Comparison of ENCODE assay signal across 28 cellular contexts in genomic region chr5:83586874-83587776, GRCh38.
DNase-seq lines count a peak whose midpoint lies in the region; ATAC-seq, FAIRE-seq and TF ChIP-seq lines count a peak whose summit lies in the region.
"Had no signal": no experiment of that assay in that cellular context is flagged by ENCODE, and none has a peak within 500 bp of the region (broad histone marks: within the 10 kb centered on the region; RNA-seq: fewer than 3 reads in every experiment).

No MANE protein-coding gene starts in this region.

- H3K9me1 ChIP-seq in IMR-90 (ENCODE audit: insufficient read depth, low read length) = peaks cover 4% of the 10 kb centered on the region
- no peaks in the 10 kb centered on the region for H3K9me1 ChIP-seq in endothelial cell of umbilical vein (replicated peaks; ENCODE audit: control insufficient read depth, extremely low read depth, insufficient read depth, low read length)

- peaks cover 8% of the 10 kb centered on the region for H3K4me1 ChIP-seq in IMR-90 (ENCODE audit: control insufficient read depth, insufficient read depth, low read length)
- H3K4me1 ChIP-seq in endothelial cell of umbilical vein (ENCODE audit: control insufficient read depth, extremely low read depth, insufficient read depth, low read length) = peaks cover 26% of the 10 kb centered on the region
- H3K4me1 ChIP-seq: transverse colon had no signal

- no peaks in the 10 kb centered on the region for H3K36me3 Mint-ChIP-seq in activated naive CD8-positive, alpha-beta T cell treated with anti-CD3 and anti-CD28 coated beads for 36 hours
- H3K36me3 Mint-ChIP-seq: activated naive CD8-positive, alpha-beta T cell treated with anti-CD3 and anti-CD28 coated beads, Interleukin-2, amount 10 ng/mL, durations not matched to agents 7 days and 5 days; naive B cell had no signal

- H3K4me1 Mint-ChIP-seq in activated naive CD8-positive, alpha-beta T cell treated with anti-CD3 and anti-CD28 coated beads for 36 hours = no peaks in the 10 kb centered on the region
- H3K4me1 Mint-ChIP-seq: activated CD4-positive, alpha-beta T cell treated with anti-CD3 and anti-CD28 coated beads for 36 hours; activated naive CD8-positive, alpha-beta T cell treated with anti-CD3 and anti-CD28 coated beads, Interleukin-2, amount 10 ng/mL, durations not matched to agents 7 days and 5 days; central memory CD8-positive, alpha-beta T cell; naive B cell had no signal

- intact Hi-C loops in IMR-90 (cut with micrococcal nuclease) = no loop called here
- intact Hi-C loops in endothelial cell of umbilical vein (cut with micrococcal nuclease) = no loop called here
- intact Hi-C loops in posterior vena cava (cut with DNase I) = no loop called here

- H4K20me1 ChIP-seq in IMR-90 (ENCODE audit: insufficient read depth, low read length) = no peaks in the 10 kb centered on the region
- H4K20me1 ChIP-seq in endothelial cell of umbilical vein (replicated peaks; ENCODE audit: control insufficient read depth, extremely low read depth, insufficient read depth, low read length) = no peaks in the 10 kb centered on the region

- no peak for FAIRE-seq in endothelial cell of umbilical vein (lab: Jason Lieb, UNC)
- FAIRE-seq: A549 had no signal

- H3K79me1 ChIP-seq in IMR-90 (ENCODE audit: low read depth in 1 of 2, low read length in 2 of 2) = no peaks in the 10 kb centered on the region

- peak; percentile 89 for ATAC-seq in IMR-90 (ENCODE audit: low read depth)
- ATAC-seq: A549; activated CD4-positive, alpha-beta T cell treated with anti-CD3 and anti-CD28 coated beads for 36 hours; HCT116 had no signal

- TF ChIP-seq CTCF in AG04449 (IDR thresholded peaks at IDR 0.05; ENCODE audit: insufficient read depth, low read length, missing control alignments) (no peak), IMR-90 (conservative IDR thresholded peaks at IDR 0.05; ENCODE audit: low read depth, low read length) (no peak), endothelial cell of umbilical vein (IDR thresholded peaks at IDR 0.05; ENCODE audit: extremely low read depth in 1 of 2, insufficient read depth in 1 of 2, low read depth in 1 of 2, low read length in 2 of 2) (no peak)

- H2AK9ac ChIP-seq in IMR-90 (replicated peaks; ENCODE audit: low read depth, low read length, poor library complexity) = no peak overlapping the region

- H3K4ac ChIP-seq in IMR-90 (ENCODE audit: low read depth, low read length) = peak overlapping the region; percentile 65

- CTCF ChIA-PET in AG04449 (lab: Yijun Ruan, JAX) = no interaction called here
- CTCF ChIA-PET in IMR-90 (lab: Yijun Ruan, JAX) = no interaction called here
- CTCF ChIA-PET in endothelial cell of umbilical vein (lab: Charles Lee) = interaction anchor here (1.2 to 1.4 kb wide), 5 partner anchors 21 to 1233 kb away, joined by 3 to 5 read pairs (median 4); no protein-coding TSS in a partner anchor

- no peak for TF ChIP-seq RAD21 in IMR-90 (IDR thresholded peaks at IDR 0.05; ENCODE audit: low read length)

- H4K91ac ChIP-seq in IMR-90 (ENCODE audit: insufficient read depth, low read depth, low read length) = peak overlapping the region; percentile 41

- H2BK20ac ChIP-seq in IMR-90 (ENCODE audit: low read depth, low read length) = peak overlapping the region; percentile 80

- H3K9me3 Mint-ChIP-seq in activated naive CD8-positive, alpha-beta T cell treated with anti-CD3 and anti-CD28 coated beads for 36 hours = no peaks in the 10 kb centered on the region
- H3K9me3 Mint-ChIP-seq: activated naive CD8-positive, alpha-beta T cell treated with anti-CD3 and anti-CD28 coated beads, Interleukin-2, amount 10 ng/mL, durations not matched to agents 7 days and 5 days; central memory CD8-positive, alpha-beta T cell had no signal

- H3K9me3 ChIP-seq in IMR-90 (ENCODE audit: control insufficient read depth, insufficient read depth, low read length) (no peaks in the 10 kb centered on the region), endothelial cell of umbilical vein (replicated peaks; ENCODE audit: control insufficient read depth, insufficient read depth, low read length) (no peaks in the 10 kb centered on the region)
- H3K9me3 ChIP-seq: A549, transverse colon had no signal

- H3K9ac ChIP-seq in IMR-90 (ENCODE audit: low read depth, low read length) (no peak overlapping the region), endothelial cell of umbilical vein (replicated peaks; ENCODE audit: extremely low read depth, insufficient read depth, low read length) (no peak overlapping the region)

- peak overlapping the region in 1 of 2 experiments; percentile 20; a peak in 1 of 4 replicates for H4K8ac ChIP-seq in IMR-90 (ENCODE audit: low read depth in 2 of 2, low read length in 2 of 2)

- BruUV-seq in IMR-90 (replicated peaks; lab: Mats Ljungman, UMichigan) = no TSS peak
- no TSS peak for BruUV-seq in endothelial cell of umbilical vein (replicated peaks; lab: Mats Ljungman, UMichigan)

- H2BK15ac ChIP-seq in IMR-90 (ENCODE audit: low read depth, low read length) = peak overlapping the region; percentile 38; the same call in 1 of the 3 replicates

- H3K36me3 ChIP-seq in IMR-90 (ENCODE audit: control insufficient read depth, insufficient read depth, low read length) (no peaks in the 10 kb centered on the region), endothelial cell of umbilical vein (ENCODE audit: control insufficient read depth in 2 of 2, extremely low read depth in 1 of 2, insufficient read depth in 2 of 2, low read length in 2 of 2) (no peaks in the 10 kb centered on the region)
- H3K36me3 ChIP-seq: transverse colon had no signal

- DNase-seq in AG04449 (ENCODE audit: low read depth, low spot score) = peak; percentile 26
- peak; percentile 68 for DNase-seq in IMR-90
- peak; percentile 93 for DNase-seq in endothelial cell of umbilical vein (ENCODE audit: low read depth, low spot score)
- peak; percentile 80 for DNase-seq in foreskin melanocyte
- DNase-seq in NCI-H1417 treated with DMSO at 0.1 percent for 48 hours (lab: John Stamatoyannopoulos, UW) = no peak
- DNase-seq in nucleus accumbens (lab: John Stamatoyannopoulos, UW) = no peak
- no peak for DNase-seq in activated naive CD8-positive, alpha-beta T cell treated with anti-CD3 and anti-CD28 coated beads for 36 hours
- no peak for DNase-seq in posterior vena cava (ENCODE audit: low spot score)
- DNase-seq: activated CD4-positive, alpha-beta T cell treated with anti-CD3 and anti-CD28 coated beads for 36 hours; activated effector memory CD4-positive, alpha-beta T cell treated with anti-CD3 and anti-CD28 coated beads, Interleukin-2, amount 50 U/mL, for 16 hours; activated naive CD8-positive, alpha-beta T cell treated with anti-CD3 and anti-CD28 coated beads, Interleukin-2, amount 10 ng/mL, durations not matched to agents 7 days and 5 days; activated T-cell treated with anti-CD3 and anti-CD28 coated beads, Interleukin-2, amount 50 U/mL, for 1 hour; C1 segment of cervical spinal cord; COR-L47; DMS79; dorsolateral prefrontal cortex; hippocampal formation; KG1; naive B cell; NCI-H1436; NCI-H2081 treated with DMSO at 0.1 percent for 48 hours; NCI-H446; retina; transverse colon had no signal

- peak overlapping the region; percentile 27; the same call in 1 of the 2 replicates for H2AK5ac ChIP-seq in IMR-90 (ENCODE audit: low read depth, low read length)

- no peak overlapping the region for H3K4me3 Mint-ChIP-seq in activated naive CD8-positive, alpha-beta T cell treated with anti-CD3 and anti-CD28 coated beads for 36 hours
- H3K4me3 Mint-ChIP-seq: activated CD4-positive, alpha-beta T cell treated with anti-CD3 and anti-CD28 coated beads for 36 hours; activated naive CD8-positive, alpha-beta T cell treated with anti-CD3 and anti-CD28 coated beads, Interleukin-2, amount 10 ng/mL, durations not matched to agents 7 days and 5 days; central memory CD8-positive, alpha-beta T cell; naive B cell had no signal

- peaks cover 10% of the 10 kb centered on the region for H3K27me3 Mint-ChIP-seq in activated naive CD8-positive, alpha-beta T cell treated with anti-CD3 and anti-CD28 coated beads for 36 hours
- H3K27me3 Mint-ChIP-seq: central memory CD8-positive, alpha-beta T cell had no signal

- POLR2A ChIA-PET in AG04449 (lab: Yijun Ruan, JAX) = no interaction called here
- POLR2A ChIA-PET in IMR-90 (lab: Charles Lee; ENCODE audit: unreplicated experiment) = no interaction called here
- POLR2A ChIA-PET in endothelial cell of umbilical vein (lab: Charles Lee) = no interaction called here

- peak overlapping the region; percentile 90 for H4K5ac ChIP-seq in IMR-90 (ENCODE audit: low read depth, low read length)

- H3K4me2 ChIP-seq in IMR-90 (ENCODE audit: low read depth, low read length) (peak overlapping the region; percentile 31), endothelial cell of umbilical vein (ENCODE audit: insufficient read depth, low read length) (peak overlapping the region; percentile 31)
- H3K4me2 ChIP-seq: A549 had no signal

- no peaks in the 10 kb centered on the region for H3K79me2 ChIP-seq in endothelial cell of umbilical vein (ENCODE audit: control insufficient read depth, insufficient read depth, low read length)

- H3K4me3 ChIP-seq in AG04449 (ENCODE audit: low read depth, low read length) (no peak overlapping the region), IMR-90 (ENCODE audit: insufficient read depth, low read depth, low read length) (no peak overlapping the region), endothelial cell of umbilical vein (replicated peaks in 1 of 3; ENCODE audit: insufficient read depth in 1 of 3, low read depth in 1 of 3, low read length in 3 of 3) (no peak overlapping the region)
- H3K4me3 ChIP-seq: A549, dorsolateral prefrontal cortex, SK-N-MC, transverse colon had no signal

- no CpG with 5 or more reads among the region's 3 CpGs for WGBS in IMR-90 (ENCODE audit: extremely low coverage in 2 of 2, insufficient read length in 1 of 2), 2 experiments

- peak overlapping the region; percentile 63 for H3K23ac ChIP-seq in IMR-90 (ENCODE audit: low read depth, low read length)

- H2AFZ ChIP-seq in IMR-90 (replicated peaks; ENCODE audit: low read length, poor library complexity) (no peak overlapping the region), endothelial cell of umbilical vein (ENCODE audit: low read depth, low read length) (peak overlapping the region; percentile 41)

- TF ChIP-seq POLR2A in IMR-90 (IDR thresholded peaks at IDR 0.05; ENCODE audit: low read depth, low read length) (no peak), endothelial cell of umbilical vein (IDR thresholded peaks at IDR 0.05; ENCODE audit: low read depth, low read length) (no peak)

- peak overlapping the region; percentile 95 for H3K18ac ChIP-seq in IMR-90 (ENCODE audit: low read depth, low read length)

- H2BK5ac ChIP-seq in IMR-90 (ENCODE audit: low read depth, low read length, poor library complexity, severe bottlenecking) = peak overlapping the region; percentile 47

- in situ Hi-C loops in IMR-90 (cut with MboI; ENCODE audit: low sequenced_read_pairs) = no loop called here

- peak overlapping the region; percentile 71 for H2BK120ac ChIP-seq in IMR-90 (ENCODE audit: low read depth, low read length)

- no peak overlapping the region for H3K27ac Mint-ChIP-seq in activated naive CD8-positive, alpha-beta T cell treated with anti-CD3 and anti-CD28 coated beads for 36 hours
- H3K27ac Mint-ChIP-seq: activated CD4-positive, alpha-beta T cell treated with anti-CD3 and anti-CD28 coated beads for 36 hours; activated naive CD8-positive, alpha-beta T cell treated with anti-CD3 and anti-CD28 coated beads, Interleukin-2, amount 10 ng/mL, durations not matched to agents 7 days and 5 days had no signal

- H3K56ac ChIP-seq in IMR-90 (ENCODE audit: extremely low read depth, insufficient read depth, low read length) = peak overlapping the region; percentile 51; the same call in 1 of the 2 replicates

- no peaks in the 10 kb centered on the region for H3K27me3 ChIP-seq in IMR-90 (ENCODE audit: control insufficient read depth, insufficient read depth, low read length)
- H3K27me3 ChIP-seq in endothelial cell of umbilical vein (ENCODE audit: control insufficient read depth in 2 of 2, insufficient read depth in 2 of 2, low read length in 2 of 2) = no peaks in the 10 kb centered on the region
- H3K27me3 ChIP-seq: dorsolateral prefrontal cortex, transverse colon had no signal

- H3K27ac ChIP-seq in IMR-90 (ENCODE audit: insufficient read depth, low read length) = peak overlapping the region; percentile 78; the same call in 1 of the 2 replicates
- H3K27ac ChIP-seq in endothelial cell of umbilical vein (ENCODE audit: insufficient read depth, low read depth, low read length) = no peak overlapping the region
- H3K27ac ChIP-seq: A549, dorsolateral prefrontal cortex, SK-N-MC, transverse colon had no signal

- dilution Hi-C loops in IMR-90 (cut with HindIII; ENCODE audit: low sequenced_read_pairs, unreplicated experiment) = no loop called here
- dilution Hi-C loops in endothelial cell of umbilical vein (cut with MboI; ENCODE audit: extremely low pct_ligation_motif_present, low sequenced_read_pairs) = no loop called here

- H3K14ac ChIP-seq in IMR-90 (replicated peaks; ENCODE audit: low read depth, low read length) = peak overlapping the region; percentile 81

Comparison
In these comparisons a context has a peak if more than half of its experiments do, and no peak if none do; other contexts are left out.
1. DNase-seq: peak in AG04449 (single experiment), IMR-90 (single experiment), endothelial cell of umbilical vein (single experiment) and foreskin melanocyte (single experiment); none in NCI-H1417 treated with DMSO at 0.1 percent for 48 hours (single experiment), nucleus accumbens (0 of 56), activated naive CD8-positive, alpha-beta T cell treated with anti-CD3 and anti-CD28 coated beads for 36 hours (single experiment) and posterior vena cava (single experiment).